ENCODE assay signal across 20 cellular contexts in the genomic region with DNA sequence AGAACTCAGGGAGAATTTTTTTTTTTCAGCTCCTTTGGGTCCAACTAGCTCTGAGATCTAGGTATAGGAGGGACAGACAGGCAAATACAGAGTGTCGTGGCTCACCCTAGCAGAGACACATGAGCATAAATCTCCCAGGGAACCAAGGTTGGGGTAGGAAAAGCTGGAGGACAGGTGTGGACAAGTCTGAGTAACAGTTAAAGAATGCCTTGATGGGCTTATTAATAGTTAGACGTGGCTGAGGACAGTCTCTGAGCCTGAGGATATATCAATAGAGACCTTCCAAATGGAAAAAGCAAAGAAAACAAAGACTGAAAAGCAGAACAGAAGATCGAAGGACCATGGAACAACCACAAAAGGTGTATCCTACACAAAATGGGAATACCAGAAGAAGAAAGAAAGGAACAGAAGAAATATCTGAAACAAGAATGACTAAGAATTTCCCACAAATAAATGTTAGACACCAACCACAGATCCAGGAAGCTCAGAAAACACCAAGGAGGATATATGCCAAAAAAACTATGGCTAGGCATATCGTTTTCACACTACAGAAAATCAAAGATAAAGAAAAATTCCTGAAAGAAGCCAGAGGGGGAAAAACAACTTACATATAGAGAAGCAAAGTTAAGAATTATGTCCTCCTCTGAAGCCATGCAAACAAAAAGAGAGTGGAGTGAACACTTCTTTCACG.
"Had no signal": no experiment of that assay in that cellular context is flagged by ENCODE, and none has a peak within 500 bp of the region (broad histone marks: within the 10 kb centered on the region; RNA-seq: fewer than 3 reads in every experiment).

No MANE protein-coding gene starts in this region.

- H3K36me3 ChIP-seq: suprapubic skin had no signal

- H3K79me2 ChIP-seq: hepatocyte had no signal

- DNase-seq: activated CD4-positive, alpha-beta T cell treated with anti-CD3 and anti-CD28 coated beads for 48 hours; activated CD8-positive, alpha-beta T cell treated with anti-CD3 and anti-CD28 coated beads for 36 hours; activated naive CD4-positive, alpha-beta T cell; activated naive CD8-positive, alpha-beta T cell treated with anti-CD3 and anti-CD28 coated beads for 36 hours; activated T-cell treated with anti-CD3 and anti-CD28 coated beads, Interleukin-2, amount 50 U/mL, for 1 hour; amniotic stem cell; central memory CD4-positive, alpha-beta T cell; effector CD8-positive, alpha-beta T cell; foreskin fibroblast; retina; stimulated activated CD4-positive, alpha-beta T cell treated with anti-CD3 and anti-CD28 coated beads, Interleukin-2, amount 100 ng/mL, for 24 hours had no signal

- H3K9me3 ChIP-seq: suprapubic skin had no signal

- H3K4me1 ChIP-seq: suprapubic skin had no signal

- H3K4me3 ChIP-seq: coronary artery, hepatocyte, SK-N-MC, suprapubic skin had no signal

- H3K27ac ChIP-seq: coronary artery, hepatocyte, SK-N-MC, suprapubic skin had no signal

- ATAC-seq: activated CD8-positive, alpha-beta T cell treated with anti-CD3 and anti-CD28 coated beads for 36 hours; activated T-helper 17 cell treated with anti-CD3 and anti-CD28 coated beads, Interleukin-2, amount 50 U/mL, for 72 hours; left lobe of liver; WTC11 had no signal

- H2AFZ ChIP-seq: hepatocyte had no signal

- H3K27me3 ChIP-seq: hepatocyte, suprapubic skin had no signal

- H3K4me2 ChIP-seq: hepatocyte had no signal

- FAIRE-seq: islet of Langerhans, TTC549 had no signal
